In the genomic region with DNA sequence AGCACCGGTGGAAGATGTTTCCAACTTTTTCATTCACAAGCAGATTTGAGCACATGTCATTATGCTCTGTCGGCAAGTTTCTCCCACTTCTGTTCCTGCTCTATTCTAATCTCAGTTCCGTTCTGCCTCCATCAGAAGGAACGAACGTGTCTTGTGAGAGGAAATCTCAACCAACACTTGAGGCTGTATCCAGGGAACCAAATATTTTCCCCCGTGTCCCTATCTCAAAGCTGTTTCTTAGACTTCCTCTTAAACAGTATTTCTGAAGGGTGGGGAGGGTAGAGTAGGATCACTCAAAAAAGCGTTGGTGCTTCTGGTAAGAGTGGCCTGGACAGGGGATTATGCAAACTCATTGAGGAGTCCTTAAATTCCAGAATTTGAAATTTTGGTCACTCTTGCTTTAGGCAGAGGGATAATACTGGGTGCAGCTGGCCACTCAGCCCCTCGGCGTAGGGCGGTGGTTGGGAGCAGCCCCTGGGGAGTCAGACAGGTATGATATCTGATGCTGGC, we compare ENCODE assay signal across 16 cellular contexts. TPM values are rescaled to one million over a fixed set of nuclear protein-coding genes. Genes with fewer than 3 reads are reported as not detected.
DNase-seq lines count a peak whose midpoint lies in the region; FAIRE-seq and TF ChIP-seq lines count a peak whose summit lies in the region.
"Had no signal": no experiment of that assay in that cellular context is flagged by ENCODE, and none has a peak within 500 bp of the region (broad histone marks: within the 10 kb centered on the region; RNA-seq: fewer than 3 reads in every experiment).

No MANE protein-coding gene starts in this region.

- peaks cover 12 to 51% (median 22%) of the 10 kb centered on the region in 11 experiments; a peak in 18 of 22 replicates for H3K36me3 ChIP-seq in BLaER1 treated with 17β-estradiol and CSF1 and Interleukin-3, amounts not matched to agents 10 nM and 100 nM
- H3K36me3 ChIP-seq in kidney (ENCODE audit: control insufficient read depth in 1 of 2, insufficient read depth in 2 of 2, low read length in 2 of 2) = no peaks in the 10 kb centered on the region
- H3K36me3 ChIP-seq in MG63 = no peaks in the 10 kb centered on the region

- peak overlapping the region; percentile 9 for H3K27ac Mint-ChIP-seq in progenitor cell of endocrine pancreas
- H3K27ac Mint-ChIP-seq: GM23338 had no signal

- DNase-seq in kidney (no peak), progenitor cell of endocrine pancreas (ENCODE audit: low spot score, unreplicated experiment) (no peak), MG63 (no peak), NCI-H1092 (lab: John Stamatoyannopoulos, UW) (no peak), hypothalamus (lab: John Stamatoyannopoulos, UW) (no peak), NCI-H2107 treated with DMSO at 0.1 percent for 48 hours (lab: John Stamatoyannopoulos, UW; ENCODE audit: unreplicated experiment) (no peak)
- DNase-seq: activated CD4-positive, alpha-beta T cell treated with anti-CD3 and anti-CD28 coated beads for 4 hours; activated T-cell treated with anti-CD3 and anti-CD28 coated beads, Interleukin-2, amount 50 U/mL, for 48 hours; cortex of kidney; NCI-H146; NCI-H69 had no signal

- no peak for FAIRE-seq in kidney (lab: Jason Lieb, UNC)
- FAIRE-seq: D721Med, K562 had no signal

- H3K9me3 ChIP-seq in BLaER1 treated with 17β-estradiol and CSF1 and Interleukin-3, amounts not matched to agents 10 nM and 100 nM (replicated peaks in 1 of 11) = peaks cover 0 to 3% (median 0%) of the 10 kb centered on the region in 11 experiments; a peak in 1 of 22 replicates
- no peaks in the 10 kb centered on the region for H3K9me3 ChIP-seq in kidney (ENCODE audit: control insufficient read depth in 1 of 2, low read length in 2 of 2)
- no peaks in the 10 kb centered on the region for H3K9me3 ChIP-seq in MG63

- no peaks in the 10 kb centered on the region for H3K27me3 Mint-ChIP-seq in progenitor cell of endocrine pancreas

- H3K4me3 Mint-ChIP-seq in progenitor cell of endocrine pancreas (ENCODE audit: low read depth) = no peak overlapping the region
- H3K4me3 Mint-ChIP-seq: GM23338 had no signal

- H3K9me3 Mint-ChIP-seq in progenitor cell of endocrine pancreas (ENCODE audit: low read depth) = no peaks in the 10 kb centered on the region

- TF ChIP-seq CTCF in kidney (IDR thresholded peaks at IDR 0.05; ENCODE audit: borderline replicate concordance, extremely low read depth, insufficient read depth) (no peak), progenitor cell of endocrine pancreas (IDR thresholded peaks at IDR 0.05; ENCODE audit: unreplicated experiment) (no peak)

- H3K4me3 ChIP-seq in BLaER1 treated with 17β-estradiol and CSF1 and Interleukin-3, amounts not matched to agents 10 nM and 100 nM = peak overlapping the region in 1 of 10 experiments; percentile 24; a peak in 1 of 20 replicates
- no peak overlapping the region for H3K4me3 ChIP-seq in kidney (ENCODE audit: low read length in 2 of 2)
- H3K4me3 ChIP-seq in MG63 = no peak overlapping the region
- H3K4me3 ChIP-seq: GM23338, K562 had no signal

- H3K4me1 Mint-ChIP-seq in progenitor cell of endocrine pancreas (ENCODE audit: low read depth) = no peaks in the 10 kb centered on the region

- peaks cover 94 to 100% (median 100%) of the 10 kb centered on the region in 10 experiments for H3K4me1 ChIP-seq in BLaER1 treated with 17β-estradiol and CSF1 and Interleukin-3, amounts not matched to agents 10 nM and 100 nM
- peaks cover 3 to 6% of the 10 kb centered on the region in 2 donors for H3K4me1 ChIP-seq in kidney (ENCODE audit: control insufficient read depth in 1 of 2, insufficient read depth in 1 of 2, low read depth in 1 of 2, low read length in 2 of 2)

- intact Hi-C loops in kidney (cut with DNase I) = no loop called here

- H3K36me3 Mint-ChIP-seq in progenitor cell of endocrine pancreas (ENCODE audit: insufficient read depth) = peaks cover 5% of the 10 kb centered on the region

- no peaks in the 10 kb centered on the region for H3K27me3 ChIP-seq in BLaER1 treated with 17β-estradiol and CSF1 and Interleukin-3, amounts not matched to agents 10 nM and 100 nM
- no peaks in the 10 kb centered on the region for H3K27me3 ChIP-seq in MG63

- peaks cover 0 to 71% (median 24%) of the 10 kb centered on the region in 11 experiments; a peak in 17 of 22 replicates for H4K20me1 ChIP-seq in BLaER1 treated with 17β-estradiol and CSF1 and Interleukin-3, amounts not matched to agents 10 nM and 100 nM

- peak overlapping the region; percentile 80 to 98 (median 90) for H3K4me2 ChIP-seq in BLaER1 treated with 17β-estradiol and CSF1 and Interleukin-3, amounts not matched to agents 10 nM and 100 nM
- H3K4me2 ChIP-seq: GM23338 had no signal

- H3K27ac ChIP-seq in BLaER1 treated with 17β-estradiol and CSF1 and Interleukin-3, amounts not matched to agents 10 nM and 100 nM = peak overlapping the region; percentile 61 to 100 (median 82)
- H3K27ac ChIP-seq in cingulate gyrus (ENCODE audit: low read depth, low read length) = peak overlapping the region; percentile 49
- peak overlapping the region; percentile 48 for H3K27ac ChIP-seq in kidney (ENCODE audit: low read depth in 2 of 2, low read length in 2 of 2)

- peak overlapping the region; percentile 26 to 98 (median 59); a peak in 20 of 22 replicates for H3K9ac ChIP-seq in BLaER1 treated with 17β-estradiol and CSF1 and Interleukin-3, amounts not matched to agents 10 nM and 100 nM
- H3K9ac ChIP-seq in kidney (ENCODE audit: low read length in 2 of 2) = no peak overlapping the region

RNA-seq across cellular contexts. Expression of gene FRMD4B, which starts 54.9 kb away (rescaled TPM):
- 50.5 TPM for total RNA-seq in kidney
- 11.8 TPM for polyA plus RNA-seq in kidney (ENCODE audit: insufficient read depth, low read depth, low replicate concordance)
- total RNA-seq in progenitor cell of endocrine pancreas = 39.1 and 41.6 TPM in 2 replicates
- 5.1 and 66.7 TPM in 2 replicates for total RNA-seq in MG63 (2014; rRNA removed; shearing (Covaris generic); ENCODE audit: low replicate concordance)

Comparison
In these comparisons a context has a peak if more than half of its experiments do, and no peak if none do; other contexts are left out.
1. H3K9ac ChIP-seq: peak in BLaER1 treated with 17β-estradiol and CSF1 and Interleukin-3, amounts not matched to agents 10 nM and 100 nM (11 of 11); none in kidney (0 of 2).
2. Peak in every context shown above with its lines, with median percentiles within 50 percentile points of each other: H3K27ac ChIP-seq.